ENCODE assay signal across 14 cellular contexts in genomic region chr3:43960448-43960840, GRCh38.
DNase-seq lines count a peak whose midpoint lies in the region; FAIRE-seq and TF ChIP-seq lines count a peak whose summit lies in the region.
"Had no signal": no experiment of that assay in that cellular context is flagged by ENCODE, and none has a peak within 500 bp of the region (broad histone marks: within the 10 kb centered on the region; RNA-seq: fewer than 3 reads in every experiment).

No MANE protein-coding gene starts in this region.

- no peak for FAIRE-seq in GM12891 (lab: Jason Lieb, UNC)

- H3K4me3 ChIP-seq in fibroblast of the aortic adventitia (ENCODE audit: low read depth, low read length), result no peak overlapping the region
- H3K4me3 ChIP-seq: coronary artery had no signal

- no peak for TF ChIP-seq CTCF in fibroblast of the aortic adventitia (IDR thresholded peaks at IDR 0.05; ENCODE audit: insufficient read depth, low read length)

- TF ChIP-seq POLR2A in GM12891 (IDR thresholded peaks at IDR 0.05; ENCODE audit: low read depth, low read length), result no peak

- DNase-seq in DMS79 treated with DMSO at 0.1 percent for 48 hours (lab: John Stamatoyannopoulos, UW) (peak; percentile 52), LoVo (ENCODE audit: low spot score) (peak; percentile 6), NOMO-1 treated with DMSO at 0.1 percent for 48 hours (lab: John Stamatoyannopoulos, UW; ENCODE audit: unreplicated experiment) (peak; percentile 50), fibroblast of the aortic adventitia (ENCODE audit: low read depth) (peak; percentile 26), GM12891 (ENCODE audit: insufficient read length, low spot score) (no peak), T1000 (lab: John Stamatoyannopoulos, UW) (no peak)
- DNase-seq in stimulated activated CD4-positive, alpha-beta T cell treated with anti-CD3 and anti-CD28 coated beads, Interleukin-15, amount 100 ng/mL, for 24 hours, result no peak
- DNase-seq: activated naive CD8-positive, alpha-beta T cell treated with anti-CD3 and anti-CD28 coated beads for 36 hours; kidney glomerular epithelial cell; naive B cell; NCI-H1436; right cardiac atrium; T-helper 9 cell had no signal

TF ChIP-seq in GM12891, 5 proteins besides CTCF, POLR2A, EP300 and RAD21:
- TF ChIP-seq PAX5 (IDR thresholded peaks at IDR 0.05; ENCODE audit: insufficient read depth, low read length, severe bottlenecking) (no peak), POU2F2 (IDR thresholded peaks at IDR 0.05; ENCODE audit: low read depth, low read length) (no peak), POLR2AphosphoS5 (IDR thresholded peaks at IDR 0.05; ENCODE audit: low read depth, low read length) (no peak), SPI1 (IDR thresholded peaks at IDR 0.05; ENCODE audit: low read depth, low read length) (no peak), TAF1 (IDR thresholded peaks at IDR 0.05; ENCODE audit: low read depth, low read length) (no peak)

Comparison
In these comparisons a context has a peak if more than half of its experiments do, and no peak if none do; other contexts are left out.
1. DNase-seq: peak in DMS79 treated with DMSO at 0.1 percent for 48 hours (single experiment), LoVo (single experiment), NOMO-1 treated with DMSO at 0.1 percent for 48 hours (single experiment) and fibroblast of the aortic adventitia (single experiment); none in GM12891 (single experiment), stimulated activated CD4-positive, alpha-beta T cell treated with anti-CD3 and anti-CD28 coated beads, Interleukin-15, amount 100 ng/mL, for 24 hours (single experiment) and T1000 (single experiment).